ENCODE assay signal across 1 cellular context in the genomic region with DNA sequence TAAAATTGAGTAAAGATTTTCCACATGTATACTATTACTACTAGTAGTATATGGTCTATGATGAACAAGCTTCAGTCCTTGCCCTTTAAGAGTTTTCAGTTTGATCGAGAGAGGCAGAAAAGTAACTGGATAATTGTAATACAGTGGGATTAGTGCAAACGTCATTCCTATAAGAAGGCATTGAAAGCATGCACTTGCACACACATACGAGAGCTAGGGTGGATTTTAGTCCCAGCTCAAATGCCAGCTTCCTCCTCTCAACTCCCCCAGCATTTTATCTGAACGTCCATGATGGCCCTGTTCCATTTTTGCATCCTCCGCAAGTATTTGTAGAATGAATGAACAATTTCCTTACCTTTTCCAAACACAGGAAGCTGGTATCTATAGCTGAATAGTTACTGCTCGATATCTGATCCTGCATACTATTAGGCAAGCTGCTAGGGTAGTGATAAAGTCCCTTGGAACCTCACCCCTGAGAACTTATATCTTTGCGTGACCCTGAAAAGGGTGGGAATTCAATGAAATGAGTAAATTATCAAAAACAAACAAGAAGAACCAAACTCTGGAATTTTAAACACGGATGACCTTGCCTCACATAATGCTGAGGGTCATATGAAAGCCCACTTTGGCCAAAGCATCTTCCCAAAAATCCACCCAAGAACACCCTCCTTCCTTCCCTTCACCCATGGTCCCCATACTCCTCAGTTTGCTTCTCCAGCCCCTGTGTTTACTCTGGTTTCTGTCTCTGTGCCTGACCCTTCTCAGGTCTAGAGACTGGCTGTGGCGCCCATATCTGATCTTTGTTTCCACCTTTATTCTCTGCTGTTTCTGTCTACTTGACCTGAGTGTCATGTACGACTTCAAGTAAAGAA.
TF ChIP-seq lines count a peak whose summit lies in the region.

No MANE protein-coding gene starts in this region.

TF ChIP-seq in K562, 482 proteins besides CTCF, POLR2A, EP300 and RAD21 (continued from another document and continues in another):
- TF ChIP-seq, protein P1, sequence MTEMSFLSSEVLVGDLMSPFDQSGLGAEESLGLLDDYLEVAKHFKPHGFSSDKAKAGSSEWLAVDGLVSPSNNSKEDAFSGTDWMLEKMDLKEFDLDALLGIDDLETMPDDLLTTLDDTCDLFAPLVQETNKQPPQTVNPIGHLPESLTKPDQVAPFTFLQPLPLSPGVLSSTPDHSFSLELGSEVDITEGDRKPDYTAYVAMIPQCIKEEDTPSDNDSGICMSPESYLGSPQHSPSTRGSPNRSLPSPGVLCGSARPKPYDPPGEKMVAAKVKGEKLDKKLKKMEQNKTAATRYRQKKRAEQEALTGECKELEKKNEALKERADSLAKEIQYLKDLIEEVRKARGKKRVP (CRISPR knock-in tag; IDR thresholded peaks at IDR 0.05): no peak
- TF ChIP-seq, protein P2, sequence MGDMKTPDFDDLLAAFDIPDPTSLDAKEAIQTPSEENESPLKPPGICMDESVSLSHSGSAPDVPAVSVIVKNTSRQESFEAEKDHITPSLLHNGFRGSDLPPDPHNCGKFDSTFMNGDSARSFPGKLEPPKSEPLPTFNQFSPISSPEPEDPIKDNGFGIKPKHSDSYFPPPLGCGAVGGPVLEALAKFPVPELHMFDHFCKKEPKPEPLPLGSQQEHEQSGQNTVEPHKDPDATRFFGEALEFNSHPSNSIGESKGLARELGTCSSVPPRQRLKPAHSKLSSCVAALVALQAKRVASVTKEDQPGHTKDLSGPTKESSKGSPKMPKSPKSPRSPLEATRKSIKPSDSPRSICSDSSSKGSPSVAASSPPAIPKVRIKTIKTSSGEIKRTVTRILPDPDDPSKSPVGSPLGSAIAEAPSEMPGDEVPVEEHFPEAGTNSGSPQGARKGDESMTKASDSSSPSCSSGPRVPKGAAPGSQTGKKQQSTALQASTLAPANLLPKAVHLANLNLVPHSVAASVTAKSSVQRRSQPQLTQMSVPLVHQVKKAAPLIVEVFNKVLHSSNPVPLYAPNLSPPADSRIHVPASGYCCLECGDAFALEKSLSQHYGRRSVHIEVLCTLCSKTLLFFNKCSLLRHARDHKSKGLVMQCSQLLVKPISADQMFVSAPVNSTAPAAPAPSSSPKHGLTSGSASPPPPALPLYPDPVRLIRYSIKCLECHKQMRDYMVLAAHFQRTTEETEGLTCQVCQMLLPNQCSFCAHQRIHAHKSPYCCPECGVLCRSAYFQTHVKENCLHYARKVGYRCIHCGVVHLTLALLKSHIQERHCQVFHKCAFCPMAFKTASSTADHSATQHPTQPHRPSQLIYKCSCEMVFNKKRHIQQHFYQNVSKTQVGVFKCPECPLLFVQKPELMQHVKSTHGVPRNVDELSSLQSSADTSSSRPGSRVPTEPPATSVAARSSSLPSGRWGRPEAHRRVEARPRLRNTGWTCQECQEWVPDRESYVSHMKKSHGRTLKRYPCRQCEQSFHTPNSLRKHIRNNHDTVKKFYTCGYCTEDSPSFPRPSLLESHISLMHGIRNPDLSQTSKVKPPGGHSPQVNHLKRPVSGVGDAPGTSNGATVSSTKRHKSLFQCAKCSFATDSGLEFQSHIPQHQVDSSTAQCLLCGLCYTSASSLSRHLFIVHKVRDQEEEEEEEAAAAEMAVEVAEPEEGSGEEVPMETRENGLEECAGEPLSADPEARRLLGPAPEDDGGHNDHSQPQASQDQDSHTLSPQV (IDR thresholded peaks at IDR 0.05): no peak
- TF ChIP-seq XRCC3 (IDR thresholded peaks at IDR 0.05) (no peak), NCOR1 (IDR thresholded peaks at IDR 0.05) (peak; percentile 50; the same call in 1 of the 2 replicates), MEF2D (tag; conservative IDR thresholded peaks at IDR 0.05; ENCODE audit: low read depth) (0 out of 2 replicates have a peak, but pooled peaks have one; percentile 38), MBD2 (IDR thresholded peaks at IDR 0.05; ENCODE audit: borderline replicate concordance, low read depth) (no peak), ZC3H11A (IDR thresholded peaks at IDR 0.05; ENCODE audit: low read depth, low read length) (no peak), RAD51 (IDR thresholded peaks at IDR 0.05; ENCODE audit: borderline replicate concordance, low read depth) (no peak), BMI1 (IDR thresholded peaks at IDR 0.05; ENCODE audit: low read length) (no peak), GABPB2 (CRISPR knock-in tag; conservative IDR thresholded peaks at IDR 0.05) (no peak), CREBBP (IDR thresholded peaks at IDR 0.05; ENCODE audit: low read depth, low read length) (no peak), HCFC1 (IDR thresholded peaks at IDR 0.05; ENCODE audit: low read depth, low read length) (no peak), ATF1 (CRISPR knock-in tag; IDR thresholded peaks at IDR 0.05) (no peak), ATF1 (tag; IDR thresholded peaks at IDR 0.05) (0 out of 2 replicates have a peak, but pooled peaks have one; percentile 25), ARHGAP35 (IDR thresholded peaks at IDR 0.05; ENCODE audit: partially characterized antibody) (no peak), CREB1 (IDR thresholded peaks at IDR 0.05) (no peak), CREB1 (CRISPR knock-in tag; IDR thresholded peaks at IDR 0.05) (no peak), SMAD3 (CRISPR knock-in tag; conservative IDR thresholded peaks at IDR 0.05) (no peak), ZNF197 (CRISPR knock-in tag; IDR thresholded peaks at IDR 0.05; ENCODE audit: low read depth) (0 out of 2 replicates have a peak, but pooled peaks have one; percentile 29), FOXJ3 (CRISPR knock-in tag; IDR thresholded peaks at IDR 0.05) (no peak), LEF1 (IDR thresholded peaks at IDR 0.05) (peak; percentile 16; the same call in 1 of the 2 replicates), RNF2 (IDR thresholded peaks at IDR 0.05) (peak; percentile 38; the same call in 1 of the 2 replicates), BRCA1 (IDR thresholded peaks at IDR 0.05) (no peak), BRCA1 (CRISPR knock-in tag; IDR thresholded peaks at IDR 0.05) (no peak), PHF20 (IDR thresholded peaks at IDR 0.05; ENCODE audit: partially characterized antibody) (no peak), YBX1 (IDR thresholded peaks at IDR 0.05) (no peak), RFX5 (IDR thresholded peaks at IDR 0.05; ENCODE audit: low read depth, low read length) (no peak), RBM25 (IDR thresholded peaks at IDR 0.05; ENCODE audit: low read depth, low read length, severe bottlenecking) (no peak), MAFF (IDR thresholded peaks at IDR 0.05; ENCODE audit: low read length) (no peak; the same call in 1 of the 2 replicates), TAL1 (IDR thresholded peaks at IDR 0.05) (peak; percentile 72), CBX5 (IDR thresholded peaks at IDR 0.05; ENCODE audit: borderline replicate concordance, low read depth) (no peak)
- TF ChIP-seq, protein P3, sequence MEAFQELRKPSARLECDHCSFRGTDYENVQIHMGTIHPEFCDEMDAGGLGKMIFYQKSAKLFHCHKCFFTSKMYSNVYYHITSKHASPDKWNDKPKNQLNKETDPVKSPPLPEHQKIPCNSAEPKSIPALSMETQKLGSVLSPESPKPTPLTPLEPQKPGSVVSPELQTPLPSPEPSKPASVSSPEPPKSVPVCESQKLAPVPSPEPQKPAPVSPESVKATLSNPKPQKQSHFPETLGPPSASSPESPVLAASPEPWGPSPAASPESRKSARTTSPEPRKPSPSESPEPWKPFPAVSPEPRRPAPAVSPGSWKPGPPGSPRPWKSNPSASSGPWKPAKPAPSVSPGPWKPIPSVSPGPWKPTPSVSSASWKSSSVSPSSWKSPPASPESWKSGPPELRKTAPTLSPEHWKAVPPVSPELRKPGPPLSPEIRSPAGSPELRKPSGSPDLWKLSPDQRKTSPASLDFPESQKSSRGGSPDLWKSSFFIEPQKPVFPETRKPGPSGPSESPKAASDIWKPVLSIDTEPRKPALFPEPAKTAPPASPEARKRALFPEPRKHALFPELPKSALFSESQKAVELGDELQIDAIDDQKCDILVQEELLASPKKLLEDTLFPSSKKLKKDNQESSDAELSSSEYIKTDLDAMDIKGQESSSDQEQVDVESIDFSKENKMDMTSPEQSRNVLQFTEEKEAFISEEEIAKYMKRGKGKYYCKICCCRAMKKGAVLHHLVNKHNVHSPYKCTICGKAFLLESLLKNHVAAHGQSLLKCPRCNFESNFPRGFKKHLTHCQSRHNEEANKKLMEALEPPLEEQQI (IDR thresholded peaks at IDR 0.05): no peak
- TF ChIP-seq, protein P4, sequence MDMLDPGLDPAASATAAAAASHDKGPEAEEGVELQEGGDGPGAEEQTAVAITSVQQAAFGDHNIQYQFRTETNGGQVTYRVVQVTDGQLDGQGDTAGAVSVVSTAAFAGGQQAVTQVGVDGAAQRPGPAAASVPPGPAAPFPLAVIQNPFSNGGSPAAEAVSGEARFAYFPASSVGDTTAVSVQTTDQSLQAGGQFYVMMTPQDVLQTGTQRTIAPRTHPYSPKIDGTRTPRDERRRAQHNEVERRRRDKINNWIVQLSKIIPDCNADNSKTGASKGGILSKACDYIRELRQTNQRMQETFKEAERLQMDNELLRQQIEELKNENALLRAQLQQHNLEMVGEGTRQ (CRISPR knock-in tag; IDR thresholded peaks at IDR 0.05): no peak
- TF ChIP-seq, protein P5, sequence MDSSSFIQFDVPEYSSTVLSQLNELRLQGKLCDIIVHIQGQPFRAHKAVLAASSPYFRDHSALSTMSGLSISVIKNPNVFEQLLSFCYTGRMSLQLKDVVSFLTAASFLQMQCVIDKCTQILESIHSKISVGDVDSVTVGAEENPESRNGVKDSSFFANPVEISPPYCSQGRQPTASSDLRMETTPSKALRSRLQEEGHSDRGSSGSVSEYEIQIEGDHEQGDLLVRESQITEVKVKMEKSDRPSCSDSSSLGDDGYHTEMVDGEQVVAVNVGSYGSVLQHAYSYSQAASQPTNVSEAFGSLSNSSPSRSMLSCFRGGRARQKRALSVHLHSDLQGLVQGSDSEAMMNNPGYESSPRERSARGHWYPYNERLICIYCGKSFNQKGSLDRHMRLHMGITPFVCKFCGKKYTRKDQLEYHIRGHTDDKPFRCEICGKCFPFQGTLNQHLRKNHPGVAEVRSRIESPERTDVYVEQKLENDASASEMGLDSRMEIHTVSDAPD (CRISPR knock-in tag; IDR thresholded peaks at IDR 0.05): no peak
- TF ChIP-seq, protein P6, sequence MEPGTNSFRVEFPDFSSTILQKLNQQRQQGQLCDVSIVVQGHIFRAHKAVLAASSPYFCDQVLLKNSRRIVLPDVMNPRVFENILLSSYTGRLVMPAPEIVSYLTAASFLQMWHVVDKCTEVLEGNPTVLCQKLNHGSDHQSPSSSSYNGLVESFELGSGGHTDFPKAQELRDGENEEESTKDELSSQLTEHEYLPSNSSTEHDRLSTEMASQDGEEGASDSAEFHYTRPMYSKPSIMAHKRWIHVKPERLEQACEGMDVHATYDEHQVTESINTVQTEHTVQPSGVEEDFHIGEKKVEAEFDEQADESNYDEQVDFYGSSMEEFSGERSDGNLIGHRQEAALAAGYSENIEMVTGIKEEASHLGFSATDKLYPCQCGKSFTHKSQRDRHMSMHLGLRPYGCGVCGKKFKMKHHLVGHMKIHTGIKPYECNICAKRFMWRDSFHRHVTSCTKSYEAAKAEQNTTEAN (CRISPR knock-in tag; IDR thresholded peaks at IDR 0.05): no peak
- TF ChIP-seq, protein P7, sequence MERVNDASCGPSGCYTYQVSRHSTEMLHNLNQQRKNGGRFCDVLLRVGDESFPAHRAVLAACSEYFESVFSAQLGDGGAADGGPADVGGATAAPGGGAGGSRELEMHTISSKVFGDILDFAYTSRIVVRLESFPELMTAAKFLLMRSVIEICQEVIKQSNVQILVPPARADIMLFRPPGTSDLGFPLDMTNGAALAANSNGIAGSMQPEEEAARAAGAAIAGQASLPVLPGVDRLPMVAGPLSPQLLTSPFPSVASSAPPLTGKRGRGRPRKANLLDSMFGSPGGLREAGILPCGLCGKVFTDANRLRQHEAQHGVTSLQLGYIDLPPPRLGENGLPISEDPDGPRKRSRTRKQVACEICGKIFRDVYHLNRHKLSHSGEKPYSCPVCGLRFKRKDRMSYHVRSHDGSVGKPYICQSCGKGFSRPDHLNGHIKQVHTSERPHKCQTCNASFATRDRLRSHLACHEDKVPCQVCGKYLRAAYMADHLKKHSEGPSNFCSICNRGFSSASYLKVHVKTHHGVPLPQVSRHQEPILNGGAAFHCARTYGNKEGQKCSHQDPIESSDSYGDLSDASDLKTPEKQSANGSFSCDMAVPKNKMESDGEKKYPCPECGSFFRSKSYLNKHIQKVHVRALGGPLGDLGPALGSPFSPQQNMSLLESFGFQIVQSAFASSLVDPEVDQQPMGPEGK (CRISPR knock-in tag; IDR thresholded peaks at IDR 0.05; ENCODE audit: borderline replicate concordance): no peak
- TF ChIP-seq, protein P8, sequence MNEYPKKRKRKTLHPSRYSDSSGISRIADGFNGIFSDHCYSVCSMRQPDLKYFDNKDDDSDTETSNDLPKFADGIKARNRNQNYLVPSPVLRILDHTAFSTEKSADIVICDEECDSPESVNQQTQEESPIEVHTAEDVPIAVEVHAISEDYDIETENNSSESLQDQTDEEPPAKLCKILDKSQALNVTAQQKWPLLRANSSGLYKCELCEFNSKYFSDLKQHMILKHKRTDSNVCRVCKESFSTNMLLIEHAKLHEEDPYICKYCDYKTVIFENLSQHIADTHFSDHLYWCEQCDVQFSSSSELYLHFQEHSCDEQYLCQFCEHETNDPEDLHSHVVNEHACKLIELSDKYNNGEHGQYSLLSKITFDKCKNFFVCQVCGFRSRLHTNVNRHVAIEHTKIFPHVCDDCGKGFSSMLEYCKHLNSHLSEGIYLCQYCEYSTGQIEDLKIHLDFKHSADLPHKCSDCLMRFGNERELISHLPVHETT (CRISPR knock-in tag; conservative IDR thresholded peaks at IDR 0.05 in 1 of 2, IDR thresholded peaks at IDR 0.05 in 1 of 2): no peak
- TF ChIP-seq, protein P9, sequence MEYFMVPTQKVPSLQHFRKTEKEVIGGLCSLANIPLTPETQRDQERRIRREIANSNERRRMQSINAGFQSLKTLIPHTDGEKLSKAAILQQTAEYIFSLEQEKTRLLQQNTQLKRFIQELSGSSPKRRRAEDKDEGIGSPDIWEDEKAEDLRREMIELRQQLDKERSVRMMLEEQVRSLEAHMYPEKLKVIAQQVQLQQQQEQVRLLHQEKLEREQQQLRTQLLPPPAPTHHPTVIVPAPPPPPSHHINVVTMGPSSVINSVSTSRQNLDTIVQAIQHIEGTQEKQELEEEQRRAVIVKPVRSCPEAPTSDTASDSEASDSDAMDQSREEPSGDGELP (CRISPR knock-in tag; IDR thresholded peaks at IDR 0.05; ENCODE audit: borderline replicate concordance): no peak
- TF ChIP-seq, protein P10, sequence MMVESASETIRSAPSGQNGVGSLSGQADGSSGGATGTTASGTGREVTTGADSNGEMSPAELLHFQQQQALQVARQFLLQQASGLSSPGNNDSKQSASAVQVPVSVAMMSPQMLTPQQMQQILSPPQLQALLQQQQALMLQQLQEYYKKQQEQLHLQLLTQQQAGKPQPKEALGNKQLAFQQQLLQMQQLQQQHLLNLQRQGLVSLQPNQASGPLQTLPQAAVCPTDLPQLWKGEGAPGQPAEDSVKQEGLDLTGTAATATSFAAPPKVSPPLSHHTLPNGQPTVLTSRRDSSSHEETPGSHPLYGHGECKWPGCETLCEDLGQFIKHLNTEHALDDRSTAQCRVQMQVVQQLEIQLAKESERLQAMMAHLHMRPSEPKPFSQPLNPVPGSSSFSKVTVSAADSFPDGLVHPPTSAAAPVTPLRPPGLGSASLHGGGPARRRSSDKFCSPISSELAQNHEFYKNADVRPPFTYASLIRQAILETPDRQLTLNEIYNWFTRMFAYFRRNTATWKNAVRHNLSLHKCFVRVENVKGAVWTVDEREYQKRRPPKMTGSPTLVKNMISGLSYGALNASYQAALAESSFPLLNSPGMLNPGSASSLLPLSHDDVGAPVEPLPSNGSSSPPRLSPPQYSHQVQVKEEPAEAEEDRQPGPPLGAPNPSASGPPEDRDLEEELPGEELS (CRISPR knock-in tag; IDR thresholded peaks at IDR 0.05; ENCODE audit: borderline replicate concordance): no peak
- TF ChIP-seq, protein P11, sequence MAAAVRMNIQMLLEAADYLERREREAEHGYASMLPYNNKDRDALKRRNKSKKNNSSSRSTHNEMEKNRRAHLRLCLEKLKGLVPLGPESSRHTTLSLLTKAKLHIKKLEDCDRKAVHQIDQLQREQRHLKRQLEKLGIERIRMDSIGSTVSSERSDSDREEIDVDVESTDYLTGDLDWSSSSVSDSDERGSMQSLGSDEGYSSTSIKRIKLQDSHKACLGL (CRISPR knock-in tag; IDR thresholded peaks at IDR 0.05; ENCODE audit: borderline replicate concordance, poor library complexity, severe bottlenecking): no peak
